Comparison of ENCODE assay signal across 8 cellular contexts in the genomic region with DNA sequence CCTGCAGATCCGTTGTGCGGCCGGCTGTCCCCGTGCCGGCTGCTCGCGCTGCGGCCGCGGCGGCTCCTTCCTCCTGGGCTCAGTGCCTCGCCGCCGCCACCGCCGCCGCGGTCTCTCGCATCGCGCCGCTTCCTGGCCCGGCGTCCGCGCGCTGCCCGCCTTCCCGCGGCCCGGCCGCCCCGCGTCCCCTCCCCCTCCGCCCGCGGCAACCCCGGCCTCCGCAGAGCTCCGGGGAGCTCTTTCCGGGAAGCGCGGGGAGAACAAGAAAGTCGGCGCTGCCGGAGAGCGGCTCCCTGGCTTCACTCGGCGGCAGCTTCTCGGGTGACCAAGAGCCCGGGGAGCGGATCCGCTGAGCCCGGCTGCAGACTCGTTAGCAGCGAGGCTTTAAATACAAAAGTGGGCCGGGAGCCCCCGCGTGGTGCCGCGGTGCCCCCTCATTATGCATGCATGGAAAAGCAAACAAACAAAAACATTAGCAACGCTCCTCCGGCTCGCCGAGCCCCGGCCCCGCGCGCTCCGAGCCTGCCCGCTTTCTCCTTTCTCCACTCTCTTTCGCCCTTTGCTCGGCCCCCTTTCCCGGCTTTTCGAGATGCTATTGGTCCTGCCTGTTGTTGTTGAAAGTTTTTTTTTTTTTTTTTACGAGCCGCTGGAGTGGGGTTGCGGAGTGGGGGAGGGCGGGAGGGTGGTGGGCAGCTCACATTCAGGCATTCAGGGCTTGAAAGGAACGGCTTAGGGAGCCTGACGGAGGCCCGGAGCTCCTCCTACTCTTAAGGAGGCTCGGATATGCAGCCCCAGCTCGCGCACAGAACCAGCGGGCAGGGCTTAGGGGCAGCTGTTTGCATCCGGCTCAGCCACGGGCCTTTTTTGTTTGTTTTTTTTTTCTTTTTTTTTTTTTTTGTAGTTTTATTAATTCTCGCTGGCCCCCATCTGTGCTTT. TPM values are rescaled to one million over a fixed set of nuclear protein-coding genes. Genes with fewer than 3 reads are reported as not detected.
DNase-seq lines count a peak whose midpoint lies in the region; ATAC-seq and TF ChIP-seq lines count a peak whose summit lies in the region.

A gene with protein sequence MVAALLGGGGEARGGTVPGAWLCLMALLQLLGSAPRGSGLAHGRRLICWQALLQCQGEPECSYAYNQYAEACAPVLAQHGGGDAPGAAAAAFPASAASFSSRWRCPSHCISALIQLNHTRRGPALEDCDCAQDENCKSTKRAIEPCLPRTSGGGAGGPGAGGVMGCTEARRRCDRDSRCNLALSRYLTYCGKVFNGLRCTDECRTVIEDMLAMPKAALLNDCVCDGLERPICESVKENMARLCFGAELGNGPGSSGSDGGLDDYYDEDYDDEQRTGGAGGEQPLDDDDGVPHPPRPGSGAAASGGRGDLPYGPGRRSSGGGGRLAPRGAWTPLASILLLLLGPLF (minus strand): TSS at position 361 of the 936 bp plus-strand sequence. CDS start 727 bp downstream, outside the sequence.

- ATAC-seq in GM21528 (IDR thresholded peaks at IDR 0.05; ENCODE audit: low FRiP score, unreplicated experiment) (peak; percentile 55), left cardiac atrium (peak; percentile 80 to 92)

- peak within 1 kb of the TSS; percentile 49 to 95 (median 84) for H3K27ac ChIP-seq in tibial nerve

- H3K4me3 ChIP-seq in tibial nerve = peak within 1 kb of the TSS; percentile 70 to 85 (median 74)

- H3K9me3 ChIP-seq in tibial nerve = no peaks in the 10 kb centered on the region

- no peak for TF ChIP-seq CTCF in tibial nerve (IDR thresholded peaks at IDR 0.05)

- TF ChIP-seq EP300 in tibial nerve (IDR thresholded peaks at IDR 0.05) = peak in 1 of 2 donors; percentile 91

- DNase-seq in Caki2 (ENCODE audit: low read depth) (peak; percentile 85), KG1 (lab: John Stamatoyannopoulos, UW) (peak; percentile 2), T follicular helper cell (ENCODE audit: low read depth) (peak; percentile 34), amniotic stem cell (lab: John Stamatoyannopoulos, UW) (peak; percentile 89), left cardiac atrium (peak; percentile 92), pons (ENCODE audit: low spot score) (peak; percentile 96), tibial nerve (ENCODE audit: low spot score in 2 of 2) (peak; percentile 69 to 77)

- no peaks in the 10 kb centered on the region for H3K27me3 ChIP-seq in tibial nerve

- in situ Hi-C loops in Caki2 (cut with HindIII; ENCODE audit: low pct_unique_long_range_greater_than_20kb, low sequenced_read_pairs) = no loop called here

- H3K4me1 ChIP-seq in tibial nerve = peaks cover 0 to 41% (median 6%) of the 10 kb centered on the region in 4 donors

- WGBS in tibial nerve, 2 donors = 0 to 1% methylated on average over 39 to 50 of the region's 89 CpGs

- intact Hi-C loops in left cardiac atrium (cut with DNase I) = loop anchor here in 1 of 2 donors (10.0 kb wide), 1 partner anchor 313 kb away; no protein-coding TSS in a partner anchor

- TF ChIP-seq POLR2A in tibial nerve (IDR thresholded peaks at IDR 0.05) = peak; percentile 28 to 64

- H3K36me3 ChIP-seq in tibial nerve = peaks cover 0 to 6% (median 0%) of the 10 kb centered on the region in 3 donors

RNA-seq across cellular contexts. Expression of the gene that starts here (rescaled TPM):
- total RNA-seq in Caki2 (2014; rRNA removed; shearing (Covaris generic); ENCODE audit: low replicate concordance) = 5.4 and 6.5 TPM in 2 replicates
- total RNA-seq in left cardiac atrium (10 to 100 TPM; 33.5 to 39.3 TPM), tibial nerve (100 to 1,000 TPM in 2 of 4 donors, 10 to 100 TPM in 2; 39.9 to 217 (median 132) TPM)

Comparison
In these comparisons a context has a peak if more than half of its experiments do, and no peak if none do; other contexts are left out.
1. Peak in every context shown above with its lines: DNase-seq, ATAC-seq, H3K4me3 ChIP-seq and H3K27ac ChIP-seq.
2. DNase-seq: peak in every context shown above with its lines; median percentile 96 in pons; 92 in left cardiac atrium; 89 in amniotic stem cell; 85 in Caki2; 73 in tibial nerve; 34 in T follicular helper cell; 2 in KG1.